ENCODE assay signal across 23 cellular contexts in genomic region chr11:103637250-103637649, GRCh38.
DNase-seq lines count a peak whose midpoint lies in the region; ATAC-seq and TF ChIP-seq lines count a peak whose summit lies in the region.
"Had no signal": no experiment of that assay in that cellular context is flagged by ENCODE, and none has a peak within 500 bp of the region (broad histone marks: within the 10 kb centered on the region; RNA-seq: fewer than 3 reads in every experiment).

No MANE protein-coding gene starts in this region.

- in situ Hi-C loops in astrocyte of the spinal cord (cut with HindIII; ENCODE audit: low sequenced_read_pairs), result no loop called here

- no peaks in the 10 kb centered on the region for H3K36me3 ChIP-seq in Loucy (ENCODE audit: insufficient read depth, low read length)
- H3K36me3 ChIP-seq: thoracic aorta had no signal

- H3F3A ChIP-seq in Loucy (ENCODE audit: low read depth), result no peaks in the 10 kb centered on the region

- no peaks in the 10 kb centered on the region for H3K9me3 ChIP-seq in Loucy (ENCODE audit: insufficient read depth, low read depth, low read length)
- H3K9me3 ChIP-seq: thoracic aorta had no signal

- no peak overlapping the region for H3K27ac ChIP-seq in foreskin keratinocyte
- H3K27ac ChIP-seq: thoracic aorta had no signal

- H4K20me1 ChIP-seq in Loucy (ENCODE audit: insufficient read depth, low read length, poor library complexity, severe bottlenecking), result no peaks in the 10 kb centered on the region

- no peaks in the 10 kb centered on the region for H3K4me1 ChIP-seq in Loucy (ENCODE audit: insufficient read depth, low read length, poor library complexity, severe bottlenecking)
- H3K4me1 ChIP-seq in foreskin keratinocyte, result no peaks in the 10 kb centered on the region

- H3K79me2 ChIP-seq in Loucy (ENCODE audit: insufficient read depth, low read length), result no peaks in the 10 kb centered on the region

- no peak overlapping the region for H3K9ac ChIP-seq in Loucy (ENCODE audit: low read depth, low read length, poor library complexity, severe bottlenecking)

- no peaks in the 10 kb centered on the region for H3K9me2 ChIP-seq in Loucy (replicated peaks; ENCODE audit: low read depth, low read length)

- H3K4me2 ChIP-seq in Loucy (ENCODE audit: low read depth, low read length, poor library complexity, severe bottlenecking), result no peak overlapping the region

- H3K27me3 ChIP-seq in Loucy (ENCODE audit: insufficient read depth, low read length, poor library complexity, severe bottlenecking) (no peaks in the 10 kb centered on the region), foreskin keratinocyte (no peaks in the 10 kb centered on the region)

- TF ChIP-seq CTCF in Loucy (conservative IDR thresholded peaks at IDR 0.05; ENCODE audit: low read length), result 0 out of 2 replicates have a peak, but pooled peaks have one; percentile 23
- TF ChIP-seq CTCF in astrocyte of the spinal cord (IDR thresholded peaks at IDR 0.05; ENCODE audit: low read depth, low read length), result no peak
- no peak for TF ChIP-seq CTCF in foreskin keratinocyte (conservative IDR thresholded peaks at IDR 0.05)

- DNase-seq in EL (peak; percentile 38), astrocyte of the spinal cord (ENCODE audit: low read depth, low spot score) (peak; percentile 37), foreskin keratinocyte (peak in 1 of 2 donors; percentile 45), RKO (ENCODE audit: low spot score) (no peak), DMS153 treated with DMSO at 0.1 percent for 48 hours (lab: John Stamatoyannopoulos, UW; ENCODE audit: unreplicated experiment) (no peak)
- no peak for DNase-seq in activated T-cell treated with anti-CD3 and anti-CD28 coated beads, Interleukin-2, amount 50 U/mL, for 1 hour
- DNase-seq: activated CD4-positive, alpha-beta T cell treated with anti-CD3 and anti-CD28 coated beads for 1 hour; activated CD8-positive, alpha-beta memory T cell treated with anti-CD3 and anti-CD28 coated beads for 24 hours; activated naive CD4-positive, alpha-beta T cell treated with anti-CD3 and anti-CD28 coated beads, Interleukin-2, amount 50 U/mL, for 16 hours; activated T-cell treated with anti-CD3 and anti-CD28 coated beads, Interleukin-2, amount 50 U/mL, for 72 hours; anterior cingulate cortex; CD8-positive, alpha-beta T cell; cerebellar nuclear complex; DMS79; head of caudate nucleus; NCI-H146; NCI-H2171 treated with DMSO at 0.1 percent for 48 hours; NCI-H748 treated with DMSO at 0.1 percent for 48 hours; stimulated activated CD4-positive, alpha-beta T cell treated with anti-CD3 and anti-CD28 coated beads, Interleukin-4, amount 100 ng/mL, for 1 hour; stimulated activated naive CD4-positive, alpha-beta T cell had no signal

- ATAC-seq in foreskin keratinocyte, result peak; percentile 66
- ATAC-seq in GM19455 (IDR thresholded peaks at IDR 0.05; ENCODE audit: unreplicated experiment), result no peak
- ATAC-seq: activated T-cell treated with anti-CD3 and anti-CD28 coated beads, Interleukin-2, amount 50 U/mL, for 72 hours; CD8-positive, alpha-beta T cell had no signal

- H3K4me3 ChIP-seq in Loucy (ENCODE audit: low read length, poor library complexity, severe bottlenecking), result no peak overlapping the region
- no peak overlapping the region for H3K4me3 ChIP-seq in astrocyte of the spinal cord (ENCODE audit: low read depth, low read length)
- H3K4me3 ChIP-seq: thoracic aorta had no signal

- no peak overlapping the region for H2AFZ ChIP-seq in Loucy (ENCODE audit: low read length)

Comparison
In these comparisons a context has a peak if more than half of its experiments do, and no peak if none do; other contexts are left out.
1. DNase-seq: peak in EL (single experiment) and astrocyte of the spinal cord (single experiment); none in activated T-cell treated with anti-CD3 and anti-CD28 coated beads, Interleukin-2, amount 50 U/mL, for 1 hour (single experiment), RKO (single experiment) and DMS153 treated with DMSO at 0.1 percent for 48 hours (single experiment).